In genomic region chr17:80261159-80261894, GRCh38 we compare ENCODE assay signal across 8 cellular contexts. TPM values are rescaled to one million over a fixed set of nuclear protein-coding genes. Genes with fewer than 3 reads are reported as not detected.
DNase-seq lines count a peak whose midpoint lies in the region; ATAC-seq, FAIRE-seq and TF ChIP-seq lines count a peak whose summit lies in the region.

No MANE protein-coding gene starts in this region.

- ATAC-seq in GM12878 (peak; percentile 1; the same call in 1 of the 3 replicates), HG03139 (IDR thresholded peaks at IDR 0.05; ENCODE audit: unreplicated experiment) (no peak)

- H3K36me3 ChIP-seq in GM12878 (ENCODE audit: control insufficient read depth in 2 of 2, insufficient read depth in 2 of 2, low read length in 1 of 2), result peaks cover 0 to 8% of the 10 kb centered on the region in 2 experiments; a peak in 1 of 4 replicates

- TF ChIP-seq RAD21 in Ishikawa (IDR thresholded peaks at IDR 0.05; ENCODE audit: low read depth), result no peak
- TF ChIP-seq RAD21 in GM12878 (IDR thresholded peaks at IDR 0.05; ENCODE audit: insufficient read depth, low read depth, low read length), result no peak

- H3K4me1 ChIP-seq in GM12878 (ENCODE audit: control insufficient read depth, insufficient read depth, low read length), result peaks cover 54% of the 10 kb centered on the region

- peaks cover 46% of the 10 kb centered on the region for H3K79me2 ChIP-seq in GM12878 (ENCODE audit: control insufficient read depth, insufficient read depth, low read length)

- peak overlapping the region; percentile 15; the same call in 1 of the 2 replicates for H2AFZ ChIP-seq in GM12878 (ENCODE audit: control insufficient read depth, low read depth, low read length)

- no peak for TF ChIP-seq EP300 in Ishikawa (IDR thresholded peaks at IDR 0.05; ENCODE audit: borderline replicate concordance)
- TF ChIP-seq EP300 in GM12878 (IDR thresholded peaks at IDR 0.05; ENCODE audit: borderline replicate concordance in 1 of 2, control insufficient read depth in 1 of 2, low read depth in 2 of 2, low read length in 2 of 2), result no peak

- H3K27me3 ChIP-seq in GM12878 (replicated peaks in 1 of 2; ENCODE audit: control insufficient read depth in 2 of 2, insufficient read depth in 2 of 2, low read length in 1 of 2), result no peaks in the 10 kb centered on the region

- intact Hi-C loops in GM12878 (cut with micrococcal nuclease; ENCODE audit: unreplicated experiment), result no loop called here

- peak overlapping the region; percentile 56 for H3K4me2 ChIP-seq in GM12878 (ENCODE audit: control insufficient read depth, insufficient read depth)

- SMC1A ChIA-PET in GM12878 (lab: Charles Lee; ENCODE audit: uncharacterized antibody, unreplicated experiment), result no interaction called here

- no peaks in the 10 kb centered on the region for H3K9me3 ChIP-seq in GM12878 (replicated peaks; ENCODE audit: control insufficient read depth, insufficient read depth, low read length)

- DNase-seq in DMS53 (lab: John Stamatoyannopoulos, UW), result peak; percentile 84
- DNase-seq in SW 1271 (lab: John Stamatoyannopoulos, UW), result peak; percentile 38 to 49
- no peak for DNase-seq in GM12878 (ENCODE audit: low read depth, low spot score)
- peak; percentile 80 for DNase-seq in iPS DF 4.7 (ENCODE audit: extremely low read depth, low spot score)
- DNase-seq in retinal pigment epithelial cell (ENCODE audit: low read depth), result no peak
- DNase-seq in superior temporal gyrus (ENCODE audit: extremely low spot score), result no peak

- RAD21 ChIA-PET in GM12878 (lab: Charles Lee; ENCODE audit: unreplicated experiment), result interaction anchor here (4.3 kb wide), 1 partner anchor 42 kb away, joined by 10 read pairs; the partner anchor contains the start of genes SGSH and SLC26A11

- no peak for FAIRE-seq in GM12878 (lab: Jason Lieb, UNC)

- in situ Hi-C loops in GM12878 (cut with MboI), result no loop called here

- CTCF ChIA-PET in GM12878 (lab: Yijun Ruan, JAX), result no interaction called here

- H3K4me3 ChIP-seq in GM12878 (peak overlapping the region; percentile 97), retinal pigment epithelial cell (ENCODE audit: low read length) (peak overlapping the region; percentile 59)

- TF ChIP-seq CTCF in GM12878 (IDR thresholded peaks at IDR 0.05 in 2 of 3, conservative IDR thresholded peaks at IDR 0.05 in 1 of 3; ENCODE audit: control insufficient read depth in 2 of 3, extremely low read depth in 1 of 3, insufficient read depth in 1 of 3, low read depth in 3 of 3, low read length in 3 of 3) (no peak), retinal pigment epithelial cell (conservative IDR thresholded peaks at IDR 0.05; ENCODE audit: low read depth, low read length) (no peak)

- POLR2A ChIA-PET in GM12878 (lab: Charles Lee), result interaction anchor here (0.5 kb wide), 1 partner anchor 41 kb away, joined by 3 read pairs; the partner anchor contains the start of gene SLC26A11

- peaks cover 5% of the 10 kb centered on the region; the same call in 1 of the 2 replicates for H4K20me1 ChIP-seq in GM12878 (ENCODE audit: control insufficient read depth, insufficient read depth)

- peak overlapping the region; percentile 90 for H3K9ac ChIP-seq in GM12878 (ENCODE audit: control insufficient read depth, insufficient read depth, low read length)

- 1% methylated on average over 41 of the region's 45 CpGs for WGBS in GM12878 (ENCODE audit: insufficient coverage, insufficient replicate concordance, low lambda C conversion rate, missing lambda C conversion rate)

- no TSS peak for BruUV-seq in GM12878 (replicated peaks; lab: Mats Ljungman, UMichigan)

- TF ChIP-seq POLR2A in GM12878 (IDR thresholded peaks at IDR 0.05; ENCODE audit: low read depth, low read length), result no peak

- H3K27ac ChIP-seq in GM12878 (ENCODE audit: control insufficient read depth, insufficient read depth), result peak overlapping the region; percentile 82

TF ChIP-seq in Ishikawa, 13 proteins besides CTCF, POLR2A, EP300 and RAD21:
- TF ChIP-seq NFIC (IDR thresholded peaks at IDR 0.05) (no peak), ZBTB7A (IDR thresholded peaks at IDR 0.05; ENCODE audit: low read depth) (peak; percentile 65; the same call in 1 of the 2 replicates), TEAD4 (IDR thresholded peaks at IDR 0.05) (no peak)
TF ChIP-seq in Ishikawa: peak in this region for 1.

TF ChIP-seq in GM12878, 131 proteins besides CTCF, POLR2A, EP300 and RAD21 (continues in another document):
- TF ChIP-seq PAX8 (IDR thresholded peaks at IDR 0.05), result no peak
- TF ChIP-seq YY1 (IDR thresholded peaks at IDR 0.05; ENCODE audit: low read depth, low read length), result peak; percentile 53; the same call in 1 of the 2 replicates
- TF ChIP-seq DPF2 (IDR thresholded peaks at IDR 0.05), result peak; percentile 70; the same call in 1 of the 2 replicates
- 0 out of 2 replicates have a peak, but pooled peaks have one; percentile 13 for TF ChIP-seq SMARCA5 (IDR thresholded peaks at IDR 0.05)
- 0 out of 4 replicates have a peak, but pooled peaks have one; percentile 21 to 26 for TF ChIP-seq IKZF2 (IDR thresholded peaks at IDR 0.05)
- no peak for TF ChIP-seq TBL1XR1 (IDR thresholded peaks at IDR 0.05; ENCODE audit: low read depth, low read length)
- TF ChIP-seq BACH1 (IDR thresholded peaks at IDR 0.05; ENCODE audit: borderline replicate concordance), result 0 out of 2 replicates have a peak, but pooled peaks have one; percentile 4
- TF ChIP-seq RUNX3 (IDR thresholded peaks at IDR 0.05; ENCODE audit: low read length), result peak; percentile 63
- peak; percentile 23; the same call in 1 of the 2 replicates for TF ChIP-seq GATAD2B (conservative IDR thresholded peaks at IDR 0.05; ENCODE audit: low read depth)

RNA-seq across cellular contexts. Expression of gene RNF213, which starts 0.7 kb away (rescaled TPM):
- total RNA-seq in GM12878 (2013; cell fraction: nucleolus; rRNA removed), result 595 and 707 TPM in 2 replicates
- total RNA-seq in GM12878 (2014; rRNA removed), result 84.7 and 105 TPM in 2 replicates
- total RNA-seq in GM12878 (2014; rRNA removed; fragmentation: Illumina TruSeq; extraction: Trizol), result 54.8 and 60.3 TPM in 2 replicates
- 129 and 145 TPM in 2 replicates for total RNA-seq in GM12878 (2021)
- polyA plus RNA-seq in GM12878 (2011; ENCODE audit: low read depth), result 66.3 TPM
- polyA plus RNA-seq in GM12878 (2011; rRNA removed), result 58.2 and 76.8 TPM in 2 replicates
- polyA plus RNA-seq in GM12878 (2011; cell fraction: cytosol; rRNA removed), result 51.9 and 56.6 TPM in 2 replicates
- polyA plus RNA-seq in GM12878 (2011; cell fraction: nucleus; rRNA removed), result 460 and 635 TPM in 2 replicates
- 82.0 and 104 TPM in 2 replicates for polyA plus RNA-seq in GM12878 (2012)
- polyA plus RNA-seq in GM12878 (2014; fragmentation: Illumina TruSeq; extraction: Trizol), result 97.1 and 113 TPM in 2 replicates
- polyA plus RNA-seq in GM12878 (2014; fragmentation: Nextera tagmentation; extraction: Ambion mirVana), result 10 to 100 TPM; 18.6 to 23.6 TPM
- polyA plus RNA-seq in GM12878 (2014; rRNA removed), result 79.3 and 95.1 TPM in 2 replicates
- 10 to 100 TPM; 52.4 to 53.6 TPM for polyA plus RNA-seq in GM12878 (2016; fragmentation: Nextera tagmentation; extraction: Ambion mirVana)
- polyA minus RNA-seq in GM12878 (2011; rRNA and poly(A)+ RNA removed), result 191 and 202 TPM in 2 replicates
- polyA minus RNA-seq in GM12878 (2011; cell fraction: cytosol; rRNA and poly(A)+ RNA removed), result 72.8 and 86.2 TPM in 2 replicates
- polyA minus RNA-seq in GM12878 (2011; cell fraction: nucleus; rRNA and poly(A)+ RNA removed), result 196 and 291 TPM in 2 replicates

RNA-seq across cellular contexts. Expression of gene SLC26A11, which starts 41.1 kb away (rescaled TPM):
- 14.5 and 18.3 TPM in 2 replicates for total RNA-seq in GM12878 (2013; cell fraction: nucleolus; rRNA removed)
- total RNA-seq in GM12878 (2014; rRNA removed) (2.1 and 3.3 TPM in 2 replicates), GM12878 (2014; rRNA removed; fragmentation: Illumina TruSeq; extraction: Trizol) (0.46 and 0.54 TPM in 2 replicates), GM12878 (2021) (1.5 and 2.2 TPM in 2 replicates)
- 2.1 TPM for polyA plus RNA-seq in GM12878 (2011; ENCODE audit: low read depth)
- polyA plus RNA-seq in GM12878 (2011; rRNA removed) (0.36 and 0.65 TPM in 2 replicates), GM12878 (2014; fragmentation: Illumina TruSeq; extraction: Trizol) (0.22 and 0.73 TPM in 2 replicates), GM12878 (2014; fragmentation: Nextera tagmentation; extraction: Ambion mirVana) (under 1 TPM in 1 of 2 experiments, not detected in 1; 0.05 TPM), GM12878 (2014; rRNA removed) (4.1 TPM in 2 replicates), GM12878 (2016; fragmentation: Nextera tagmentation; extraction: Ambion mirVana) (1 to 10 TPM; 1.2 to 2.2 TPM)
- polyA plus RNA-seq in GM12878 (2011; cell fraction: cytosol; rRNA removed), result 1.0 and 1.4 TPM in 2 replicates
- polyA plus RNA-seq in GM12878 (2011; cell fraction: nucleus; rRNA removed), result 12.5 and 13.2 TPM in 2 replicates
- 4.4 and 5.4 TPM in 2 replicates for polyA plus RNA-seq in GM12878 (2012)
- 0.44 and 0.46 TPM in 2 replicates for polyA minus RNA-seq in GM12878 (2011; rRNA and poly(A)+ RNA removed)
- polyA minus RNA-seq in GM12878 (2011; cell fraction: cytosol; rRNA and poly(A)+ RNA removed), result not detected in 2 replicates
- polyA minus RNA-seq in GM12878 (2011; cell fraction: nucleus; rRNA and poly(A)+ RNA removed), result 2.8 and 4.0 TPM in 2 replicates

RNA-seq across cellular contexts. Expression of gene SGSH, which starts 41.2 kb away (rescaled TPM):
- total RNA-seq in GM12878 (2013; cell fraction: nucleolus; rRNA removed), result 53.8 and 65.3 TPM in 2 replicates
- total RNA-seq in GM12878 (2014; rRNA removed) (4.4 and 4.5 TPM in 2 replicates), GM12878 (2014; rRNA removed; fragmentation: Illumina TruSeq; extraction: Trizol) (3.4 and 3.9 TPM in 2 replicates), GM12878 (2021) (12.0 and 16.0 TPM in 2 replicates)
- 11.0 TPM for polyA plus RNA-seq in GM12878 (2011; ENCODE audit: low read depth)
- polyA plus RNA-seq in GM12878 (2011; rRNA removed) (5.8 and 6.2 TPM in 2 replicates), GM12878 (2014; fragmentation: Illumina TruSeq; extraction: Trizol) (4.5 and 5.7 TPM in 2 replicates), GM12878 (2014; fragmentation: Nextera tagmentation; extraction: Ambion mirVana) (1 to 10 TPM in 1 of 2 experiments, under 1 TPM in 1; 0.13 to 1.3 TPM), GM12878 (2014; rRNA removed) (10.2 and 12.9 TPM in 2 replicates), GM12878 (2016; fragmentation: Nextera tagmentation; extraction: Ambion mirVana) (10 to 100 TPM; 14.0 to 17.2 TPM)
- polyA plus RNA-seq in GM12878 (2011; cell fraction: cytosol; rRNA removed), result 7.8 and 9.5 TPM in 2 replicates
- 69.7 and 83.3 TPM in 2 replicates for polyA plus RNA-seq in GM12878 (2011; cell fraction: nucleus; rRNA removed)
- polyA plus RNA-seq in GM12878 (2012), result 22.7 and 24.5 TPM in 2 replicates
- polyA minus RNA-seq in GM12878 (2011; rRNA and poly(A)+ RNA removed), result 3.8 and 4.3 TPM in 2 replicates
- 4.9 and 10.6 TPM in 2 replicates for polyA minus RNA-seq in GM12878 (2011; cell fraction: cytosol; rRNA and poly(A)+ RNA removed)
- polyA minus RNA-seq in GM12878 (2011; cell fraction: nucleus; rRNA and poly(A)+ RNA removed), result 6.4 and 13.8 TPM in 2 replicates

Comparison
In these comparisons a context has a peak if more than half of its experiments do, and no peak if none do; other contexts are left out.
1. DNase-seq: peak in DMS53 (single experiment), SW 1271 (2 of 2) and iPS DF 4.7 (single experiment); none in GM12878 (single experiment), retinal pigment epithelial cell (single experiment) and superior temporal gyrus (single experiment).